ENCODE assay signal across 28 cellular contexts in genomic region chr7:102988631-102989030, GRCh38.
"Had no signal": no experiment of that assay in that cellular context is flagged by ENCODE, and none has a peak within 500 bp of the region (broad histone marks: within the 10 kb centered on the region; RNA-seq: fewer than 3 reads in every experiment).

No MANE protein-coding gene starts in this region.

- H3K27me3 ChIP-seq: esophagus squamous epithelium, left lung, tibial nerve had no signal

- H3K9me3 ChIP-seq: esophagus squamous epithelium, left lung, mucosa of descending colon, tibial nerve had no signal

- H3K4me2 ChIP-seq: smooth muscle cell had no signal

- DNase-seq: activated CD4-positive, alpha-beta T cell treated with anti-CD3 and anti-CD28 coated beads for 4 hours; activated CD4-positive, alpha-beta T cell treated with anti-CD3 and anti-CD28 coated beads, Interleukin-2, amount 50 U/mL, for 4 hours; activated naive CD4-positive, alpha-beta T cell; activated T-cell treated with anti-CD3 and anti-CD28 coated beads for 4 hours; activated T-cell treated with anti-CD3 and anti-CD28 coated beads, Interleukin-2, amount 50 U/mL, for 72 hours; effector CD8-positive, alpha-beta T cell; esophagus squamous epithelium; glutamatergic neuron; left lung; mucosa of descending colon; retina; stimulated activated CD4-positive, alpha-beta T cell treated with anti-CD3 and anti-CD28 coated beads, Interleukin-1b, Interleukin-23, amount 100 ng/mL, for 48 hours; stimulated activated CD4-positive, alpha-beta T cell treated with anti-CD3 and anti-CD28 coated beads, Interleukin-4, amount 100 ng/mL, for 4 hours; stimulated activated CD8-positive, alpha-beta memory T cell treated with anti-CD3 and anti-CD28 coated beads, Interleukin-4, amount 100 ng/mL, for 48 hours; stimulated activated naive CD8-positive, alpha-beta T cell treated with anti-CD3 and anti-CD28 coated beads, Interleukin-15, amount 100 ng/mL, for 72 hours; substantia nigra had no signal

- H3K27ac ChIP-seq: epithelial cell of prostate, esophagus squamous epithelium, tibial nerve had no signal

- ATAC-seq: activated naive CD4-positive, alpha-beta T cell treated with anti-CD3 and anti-CD28 coated beads, Interleukin-2, amount 50 U/mL, for 72 hours; activated T-cell treated with anti-CD3 and anti-CD28 coated beads, Interleukin-2, amount 50 U/mL, for 72 hours; left lung; mucosa of descending colon; stimulated activated memory B cell treated with anti-CD40 and anti-IgM and Interleukin-4, amounts not matched to agents 10 μg/mL and 1 μg/mL and 100 μg/mL, for 72 hours; stimulated activated naive CD8-positive, alpha-beta T cell treated with anti-CD3 and anti-CD28 coated beads, Interleukin-15, amount 100 ng/mL, for 72 hours had no signal

- H3K4me3 ChIP-seq: esophagus squamous epithelium, left lung, lung, mucosa of descending colon, smooth muscle cell, tibial nerve had no signal

- H3K36me3 ChIP-seq: esophagus squamous epithelium, left lung, tibial nerve had no signal

- FAIRE-seq: bronchial epithelial cell, colon, endometrium, frontal cortex, islet of Langerhans, urothelium cell line had no signal
